Comparison of ENCODE assay signal across 29 cellular contexts in the genomic region with DNA sequence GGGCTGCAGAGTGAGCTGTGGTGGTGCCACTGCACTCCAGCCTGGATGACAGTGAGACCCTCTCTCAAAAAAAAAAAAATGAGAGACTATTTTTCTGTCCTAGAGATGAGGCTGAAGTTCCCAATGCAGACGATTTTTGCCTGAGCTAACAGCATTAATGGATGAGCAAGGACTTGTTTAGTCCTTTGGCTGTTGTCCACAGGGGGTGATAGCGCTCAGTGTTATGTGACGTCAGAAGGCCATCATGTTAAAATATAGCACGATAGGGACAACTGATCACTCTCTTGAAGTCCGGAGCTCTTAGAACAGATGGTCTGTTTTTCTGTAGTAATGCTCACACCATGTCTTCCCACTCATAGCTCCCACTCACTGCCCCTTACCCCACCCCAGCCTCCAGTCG. TPM values are rescaled to one million over a fixed set of nuclear protein-coding genes. Genes with fewer than 3 reads are reported as not detected.
DNase-seq lines count a peak whose midpoint lies in the region; ATAC-seq, FAIRE-seq and TF ChIP-seq lines count a peak whose summit lies in the region.
"Had no signal": no experiment of that assay in that cellular context is flagged by ENCODE, and none has a peak within 500 bp of the region (broad histone marks: within the 10 kb centered on the region; RNA-seq: fewer than 3 reads in every experiment).

No MANE protein-coding gene starts in this region.

- peak overlapping the region; percentile 51 for H3K27ac Mint-ChIP-seq in activated naive CD4-positive, alpha-beta T cell treated with anti-CD3 and anti-CD28 coated beads, Interleukin-2, amount 50 U/mL, for 24 hours
- no peak overlapping the region for H3K27ac Mint-ChIP-seq in activated naive CD4-positive, alpha-beta T cell treated with anti-CD3 and anti-CD28 coated beads, Interleukin-2, amount 50 U/mL, for 72 hours
- no peak overlapping the region for H3K27ac Mint-ChIP-seq in activated naive CD8-positive, alpha-beta T cell treated with anti-CD3 and anti-CD28 coated beads, Interleukin-2, amount 50 U/mL, for 24 hours
- H3K27ac Mint-ChIP-seq in naive thymus-derived CD8-positive, alpha-beta T cell = peak overlapping the region in 7 of 10 donors; percentile 21 to 84 (median 66)
- H3K27ac Mint-ChIP-seq: progenitor cell of endocrine pancreas; stimulated activated naive B cell treated with anti-CD40 and anti-IgM and Interleukin-4, amounts not matched to agents 10 μg/mL and 1 μg/mL and 100 μg/mL, for 72 hours had no signal

- DNase-seq in activated naive CD4-positive, alpha-beta T cell treated with anti-CD3 and anti-CD28 coated beads, Interleukin-2, amount 50 U/mL, for 72 hours (ENCODE audit: low spot score in 2 of 2) = no peak
- no peak for DNase-seq in GM12891 (ENCODE audit: insufficient read length, low spot score)
- no peak for DNase-seq in activated naive CD8-positive, alpha-beta T cell treated with anti-CD3 and anti-CD28 coated beads, Interleukin-2, amount 50 U/mL, for 24 hours
- no peak for DNase-seq in naive thymus-derived CD8-positive, alpha-beta T cell
- DNase-seq in frontal cortex (ENCODE audit: low spot score in 2 of 2) = no peak
- DNase-seq: activated naive CD4-positive, alpha-beta T cell; aorta; cortex of kidney; esophagus squamous epithelium; left cardiac atrium; mammary epithelial cell; NCI-H1092 treated with DMSO at 0.1 percent for 48 hours; NCI-H1930; NCI-H526; Peyer's patch; SIG-M5; sigmoid colon; stimulated activated CD4-positive, alpha-beta T cell treated with anti-CD3 and anti-CD28 coated beads, Interleukin-4, amount 100 ng/mL, for 4 hours; stimulated activated naive B cell treated with anti-CD40 and anti-IgM and Interleukin-4, amounts not matched to agents 10 μg/mL and 1 μg/mL and 100 μg/mL, for 72 hours; uterus had no signal

- TF ChIP-seq POLR2A in GM12891 (IDR thresholded peaks at IDR 0.05; ENCODE audit: low read depth, low read length) = no peak

- POLR2A ChIA-PET in naive thymus-derived CD8-positive, alpha-beta T cell (lab: Charles Lee) = interaction anchor here (1.5 kb wide), 1 partner anchor 57 kb away, joined by 3 read pairs; no protein-coding TSS in a partner anchor

- H3K9me3 Mint-ChIP-seq in activated naive CD4-positive, alpha-beta T cell treated with anti-CD3 and anti-CD28 coated beads, Interleukin-2, amount 50 U/mL, for 24 hours = no peaks in the 10 kb centered on the region
- H3K9me3 Mint-ChIP-seq in activated naive CD4-positive, alpha-beta T cell treated with anti-CD3 and anti-CD28 coated beads, Interleukin-2, amount 50 U/mL, for 72 hours = no peaks in the 10 kb centered on the region
- H3K9me3 Mint-ChIP-seq in activated naive CD8-positive, alpha-beta T cell treated with anti-CD3 and anti-CD28 coated beads, Interleukin-2, amount 50 U/mL, for 24 hours = no peaks in the 10 kb centered on the region
- H3K9me3 Mint-ChIP-seq in naive thymus-derived CD8-positive, alpha-beta T cell = no peaks in the 10 kb centered on the region
- H3K9me3 Mint-ChIP-seq: stimulated activated naive B cell treated with anti-CD40 and anti-IgM and Interleukin-4, amounts not matched to agents 10 μg/mL and 1 μg/mL and 100 μg/mL, for 72 hours had no signal

- no peak for ATAC-seq in activated naive CD4-positive, alpha-beta T cell treated with anti-CD3 and anti-CD28 coated beads, Interleukin-2, amount 50 U/mL, for 72 hours
- no peak for ATAC-seq in activated naive CD8-positive, alpha-beta T cell treated with anti-CD3 and anti-CD28 coated beads, Interleukin-2, amount 50 U/mL, for 24 hours
- no peak for ATAC-seq in naive thymus-derived CD8-positive, alpha-beta T cell
- no peak for ATAC-seq in HG03565 (IDR thresholded peaks at IDR 0.05; ENCODE audit: unreplicated experiment)
- ATAC-seq in GM19463 (IDR thresholded peaks at IDR 0.05; ENCODE audit: unreplicated experiment) = no peak
- ATAC-seq: gastroesophageal sphincter; left cardiac atrium; stimulated activated naive B cell treated with anti-CD40 and anti-IgM and Interleukin-4, amounts not matched to agents 10 μg/mL and 1 μg/mL and 100 μg/mL, for 72 hours had no signal

- no peaks in the 10 kb centered on the region for H3K27me3 Mint-ChIP-seq in activated naive CD4-positive, alpha-beta T cell treated with anti-CD3 and anti-CD28 coated beads, Interleukin-2, amount 50 U/mL, for 24 hours
- H3K27me3 Mint-ChIP-seq in activated naive CD8-positive, alpha-beta T cell treated with anti-CD3 and anti-CD28 coated beads, Interleukin-2, amount 50 U/mL, for 24 hours = no peaks in the 10 kb centered on the region
- no peaks in the 10 kb centered on the region for H3K27me3 Mint-ChIP-seq in naive thymus-derived CD8-positive, alpha-beta T cell
- H3K27me3 Mint-ChIP-seq: progenitor cell of endocrine pancreas; stimulated activated naive B cell treated with anti-CD40 and anti-IgM and Interleukin-4, amounts not matched to agents 10 μg/mL and 1 μg/mL and 100 μg/mL, for 72 hours had no signal

- H3K36me3 Mint-ChIP-seq in activated naive CD4-positive, alpha-beta T cell treated with anti-CD3 and anti-CD28 coated beads, Interleukin-2, amount 50 U/mL, for 24 hours = peaks cover 18% of the 10 kb centered on the region
- peaks cover 12 to 34% of the 10 kb centered on the region in 2 donors for H3K36me3 Mint-ChIP-seq in activated naive CD4-positive, alpha-beta T cell treated with anti-CD3 and anti-CD28 coated beads, Interleukin-2, amount 50 U/mL, for 72 hours
- H3K36me3 Mint-ChIP-seq in activated naive CD8-positive, alpha-beta T cell treated with anti-CD3 and anti-CD28 coated beads, Interleukin-2, amount 50 U/mL, for 24 hours (ENCODE audit: low read depth) = peaks cover 71% of the 10 kb centered on the region
- H3K36me3 Mint-ChIP-seq in naive thymus-derived CD8-positive, alpha-beta T cell = peaks cover 0 to 73% (median 14%) of the 10 kb centered on the region in 3 donors

- peaks cover 76% of the 10 kb centered on the region for H3K4me1 Mint-ChIP-seq in activated naive CD4-positive, alpha-beta T cell treated with anti-CD3 and anti-CD28 coated beads, Interleukin-2, amount 50 U/mL, for 24 hours
- H3K4me1 Mint-ChIP-seq in activated naive CD8-positive, alpha-beta T cell treated with anti-CD3 and anti-CD28 coated beads, Interleukin-2, amount 50 U/mL, for 24 hours = peaks cover 57% of the 10 kb centered on the region
- H3K4me1 Mint-ChIP-seq in naive thymus-derived CD8-positive, alpha-beta T cell = peaks cover 30 to 65% (median 55%) of the 10 kb centered on the region in 4 donors

- H3K4me3 Mint-ChIP-seq in activated naive CD4-positive, alpha-beta T cell treated with anti-CD3 and anti-CD28 coated beads, Interleukin-2, amount 50 U/mL, for 24 hours = no peak overlapping the region
- H3K4me3 Mint-ChIP-seq in activated naive CD8-positive, alpha-beta T cell treated with anti-CD3 and anti-CD28 coated beads, Interleukin-2, amount 50 U/mL, for 24 hours = peak overlapping the region; percentile 13
- peak overlapping the region in 1 of 10 donors; percentile 19 for H3K4me3 Mint-ChIP-seq in naive thymus-derived CD8-positive, alpha-beta T cell
- H3K4me3 Mint-ChIP-seq: stimulated activated naive B cell treated with anti-CD40 and anti-IgM and Interleukin-4, amounts not matched to agents 10 μg/mL and 1 μg/mL and 100 μg/mL, for 72 hours had no signal

- FAIRE-seq in GM12891 (lab: Jason Lieb, UNC) (peak; percentile 40), frontal cortex (lab: Jason Lieb, UNC) (no peak)
- FAIRE-seq: H1 had no signal

TF ChIP-seq in GM12891, 5 proteins besides CTCF, POLR2A, EP300 and RAD21:
- no peak for TF ChIP-seq POU2F2 (IDR thresholded peaks at IDR 0.05; ENCODE audit: low read depth, low read length)
- no peak for TF ChIP-seq PAX5 (IDR thresholded peaks at IDR 0.05; ENCODE audit: insufficient read depth, low read length, severe bottlenecking)
- TF ChIP-seq SPI1 (IDR thresholded peaks at IDR 0.05; ENCODE audit: low read depth, low read length) = no peak

RNA-seq across cellular contexts. Expression of a gene that starts 6.8 kb away (rescaled TPM):
- 10 to 100 TPM; 44.0 to 51.6 TPM for total RNA-seq in activated naive CD4-positive, alpha-beta T cell treated with anti-CD3 and anti-CD28 coated beads, Interleukin-2, amount 50 U/mL, for 72 hours
- polyA plus RNA-seq in GM12891 (2012; ENCODE audit: low read depth, missing spikeins) = 16.2 TPM
- 10 to 100 TPM; 44.5 to 44.8 TPM for total RNA-seq in naive thymus-derived CD8-positive, alpha-beta T cell
- 10 to 100 TPM; 18.0 to 26.4 (median 24.0) TPM for polyA plus RNA-seq in naive thymus-derived CD8-positive, alpha-beta T cell
- 70.5 TPM for total RNA-seq in frontal cortex

RNA-seq across cellular contexts. Expression of a gene that starts 23.3 kb away (rescaled TPM):
- total RNA-seq in activated naive CD4-positive, alpha-beta T cell treated with anti-CD3 and anti-CD28 coated beads, Interleukin-2, amount 50 U/mL, for 72 hours = not detected
- 0.09 TPM for polyA plus RNA-seq in GM12891 (2012; ENCODE audit: low read depth, missing spikeins)
- total RNA-seq in naive thymus-derived CD8-positive, alpha-beta T cell = not detected
- polyA plus RNA-seq in naive thymus-derived CD8-positive, alpha-beta T cell = 1 to 10 TPM in 1 of 3 donors, not detected in 2; 1.7 TPM
- total RNA-seq in frontal cortex = under 0.01 TPM
- total RNA-seq: cardiac muscle cell, H1, LHCN-M2, mammary epithelial cell, progenitor cell of endocrine pancreas had no signal
- polyA plus RNA-seq: aorta, cardiac muscle cell, H1, hepatocyte, mammary epithelial cell had no signal

RNA-seq across cellular contexts. Expression of a gene that starts 46.0 kb away (rescaled TPM):
- total RNA-seq in activated naive CD4-positive, alpha-beta T cell treated with anti-CD3 and anti-CD28 coated beads, Interleukin-2, amount 50 U/mL, for 72 hours = 10 to 100 TPM; 43.3 to 51.2 TPM
- 21.0 TPM for polyA plus RNA-seq in GM12891 (2012; ENCODE audit: low read depth, missing spikeins)
- 100 to 1,000 TPM; 158 to 164 TPM for total RNA-seq in naive thymus-derived CD8-positive, alpha-beta T cell
- 100 to 1,000 TPM; 149 to 194 (median 172) TPM for polyA plus RNA-seq in naive thymus-derived CD8-positive, alpha-beta T cell
- total RNA-seq in frontal cortex = 194 TPM

Comparison
In these comparisons a context has a peak if more than half of its experiments do, and no peak if none do; other contexts are left out.
1. H3K27ac Mint-ChIP-seq: peak in activated naive CD4-positive, alpha-beta T cell treated with anti-CD3 and anti-CD28 coated beads, Interleukin-2, amount 50 U/mL, for 24 hours (single experiment) and naive thymus-derived CD8-positive, alpha-beta T cell (7 of 10); none in activated naive CD4-positive, alpha-beta T cell treated with anti-CD3 and anti-CD28 coated beads, Interleukin-2, amount 50 U/mL, for 72 hours (0 of 2) and activated naive CD8-positive, alpha-beta T cell treated with anti-CD3 and anti-CD28 coated beads, Interleukin-2, amount 50 U/mL, for 24 hours (single experiment).